In the genomic region with DNA sequence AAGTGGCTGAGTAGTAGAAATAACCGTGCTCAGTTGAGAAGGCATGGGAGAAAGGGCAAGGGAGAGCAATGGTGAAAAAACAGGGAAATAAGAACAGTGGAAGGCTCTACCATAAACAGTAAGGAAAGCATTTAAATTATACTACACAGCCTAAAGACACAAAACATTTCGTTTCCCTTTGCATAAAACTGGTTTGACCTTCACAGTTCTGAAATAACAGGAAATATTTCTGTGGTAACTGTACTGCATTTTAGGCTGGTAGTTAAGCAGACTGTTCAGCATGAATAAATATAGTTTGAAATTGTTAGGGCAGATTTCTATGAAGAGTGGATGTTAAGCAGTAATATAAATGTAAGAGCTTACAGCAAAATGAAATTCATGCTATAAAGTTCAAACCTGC, we compare ENCODE assay signal across 24 cellular contexts.
DNase-seq lines count a peak whose midpoint lies in the region; ATAC-seq, FAIRE-seq and TF ChIP-seq lines count a peak whose summit lies in the region.
"Had no signal": no experiment of that assay in that cellular context is flagged by ENCODE, and none has a peak within 500 bp of the region (broad histone marks: within the 10 kb centered on the region; RNA-seq: fewer than 3 reads in every experiment).

No MANE protein-coding gene starts in this region.

- no peaks in the 10 kb centered on the region for H3K79me2 ChIP-seq in HepG2 (ENCODE audit: insufficient read depth, low read length)

- H3K27me3 Mint-ChIP-seq in osteocyte (ENCODE audit: unreplicated experiment): no peaks in the 10 kb centered on the region
- H3K27me3 Mint-ChIP-seq in activated CD4-positive, alpha-beta memory T cell treated with anti-CD3 and anti-CD28 coated beads, Interleukin-2, amount 10 ng/mL, durations not matched to agents 7 days and 5 days: peaks cover 5% of the 10 kb centered on the region

- H3K9me3 ChIP-seq in HepG2 (ENCODE audit: low read length): no peaks in the 10 kb centered on the region
- H3K9me3 ChIP-seq: BE2C, MG63 had no signal

- no peak for TF ChIP-seq RAD21 in HepG2 (CRISPR knock-in tag; IDR thresholded peaks at IDR 0.05)

- BruUV-seq in HepG2 (replicated peaks; lab: Mats Ljungman, UMichigan): no TSS peak

- peaks cover 19% of the 10 kb centered on the region for H3K9me3 Mint-ChIP-seq in osteocyte (ENCODE audit: unreplicated experiment)
- no peaks in the 10 kb centered on the region for H3K9me3 Mint-ChIP-seq in activated CD4-positive, alpha-beta memory T cell treated with anti-CD3 and anti-CD28 coated beads, Interleukin-2, amount 10 ng/mL, durations not matched to agents 7 days and 5 days

- in situ Hi-C loops in HepG2 (cut with HindIII; ENCODE audit: extremely low pct_ligation_motif_present, low pct_unique_long_range_greater_than_20kb): no loop called here

- DNase-seq in AG04449 (ENCODE audit: low read depth, low spot score): peak; percentile 19
- peak; percentile 9 for DNase-seq in NAMALWA (ENCODE audit: low spot score)
- DNase-seq in dermis blood vessel endothelial cell: peak; percentile 31
- DNase-seq in osteocyte (ENCODE audit: extremely low spot score, unreplicated experiment): no peak
- no peak for DNase-seq in HepG2 (ENCODE audit: low spot score)
- DNase-seq in islet precursor cell: no peak
- DNase-seq in activated effector memory CD4-positive, alpha-beta T cell treated with Interleukin-2 at 50 U/mL for 16 hours: no peak
- no peak for DNase-seq in activated CD4-positive, alpha-beta memory T cell treated with anti-CD3 and anti-CD28 coated beads, Interleukin-2, amount 10 ng/mL, durations not matched to agents 7 days and 5 days
- DNase-seq: BE2C; CD4-positive, alpha-beta memory T cell; DMS153; EL; H7; Kasumi-1; NCI-H1092; NCI-H146; NCI-H2081; OCI-M1; Right ventricle myocardium superior had no signal

- FAIRE-seq in HepG2 (lab: Jason Lieb, UNC): no peak
- FAIRE-seq: GM12892, GM18507, HTR-8/SVneo had no signal

- H3K9ac ChIP-seq in HepG2 (ENCODE audit: insufficient read depth, low read depth, low read length): no peak overlapping the region

- no peaks in the 10 kb centered on the region for H3K27me3 ChIP-seq in HepG2 (ENCODE audit: control insufficient read depth in 1 of 2, insufficient read depth in 2 of 2, low read length in 2 of 2)
- H3K27me3 ChIP-seq: BE2C, MG63 had no signal

- H2AFZ ChIP-seq in HepG2 (ENCODE audit: low read length): no peak overlapping the region

- no peak for TF ChIP-seq EP300 in HepG2 (IDR thresholded peaks at IDR 0.05; ENCODE audit: low read depth in 2 of 2, low read length in 2 of 2)
- no peak for TF ChIP-seq EP300 in HepG2 (CRISPR knock-in tag; IDR thresholded peaks at IDR 0.05; ENCODE audit: borderline replicate concordance)

- peak overlapping the region; percentile 92 for H3K27ac Mint-ChIP-seq in osteocyte (ENCODE audit: unreplicated experiment)
- H3K27ac Mint-ChIP-seq in activated CD4-positive, alpha-beta memory T cell treated with anti-CD3 and anti-CD28 coated beads, Interleukin-2, amount 10 ng/mL, durations not matched to agents 7 days and 5 days: no peak overlapping the region
- H3K27ac Mint-ChIP-seq: CD4-positive, alpha-beta memory T cell had no signal

- no peak overlapping the region for H3K4me2 ChIP-seq in HepG2 (ENCODE audit: low read depth, low read length)

- no peak for ATAC-seq in HepG2

- peaks cover 40% of the 10 kb centered on the region for H3K4me1 Mint-ChIP-seq in osteocyte (ENCODE audit: unreplicated experiment)
- H3K4me1 Mint-ChIP-seq in activated CD4-positive, alpha-beta memory T cell treated with anti-CD3 and anti-CD28 coated beads, Interleukin-2, amount 10 ng/mL, durations not matched to agents 7 days and 5 days: no peaks in the 10 kb centered on the region
- H3K4me1 Mint-ChIP-seq: CD4-positive, alpha-beta memory T cell had no signal

- H3K36me3 Mint-ChIP-seq in osteocyte (ENCODE audit: unreplicated experiment): peaks cover 2% of the 10 kb centered on the region
- H3K36me3 Mint-ChIP-seq in activated CD4-positive, alpha-beta memory T cell treated with anti-CD3 and anti-CD28 coated beads, Interleukin-2, amount 10 ng/mL, durations not matched to agents 7 days and 5 days (ENCODE audit: low read depth): no peaks in the 10 kb centered on the region
- H3K36me3 Mint-ChIP-seq: CD4-positive, alpha-beta memory T cell had no signal

- no peak for TF ChIP-seq POLR2A in HepG2 (IDR thresholded peaks at IDR 0.05; ENCODE audit: insufficient read depth in 1 of 2, low read depth in 2 of 2, low read length in 2 of 2)

- H3K4me3 ChIP-seq in AG04449 (ENCODE audit: low read depth, low read length) (no peak overlapping the region), HepG2 (replicated peaks in 1 of 3; ENCODE audit: insufficient read depth in 1 of 3, low read depth in 2 of 3, low read length in 3 of 3) (no peak overlapping the region)
- H3K4me3 ChIP-seq: MG63 had no signal

- no peaks in the 10 kb centered on the region for H4K20me1 ChIP-seq in HepG2 (ENCODE audit: insufficient read depth, low read length)

- intact Hi-C loops in HepG2 (cut with micrococcal nuclease; ENCODE audit: unreplicated experiment): no loop called here

- POLR2A ChIA-PET in AG04449 (lab: Yijun Ruan, JAX): no interaction called here
- POLR2A ChIA-PET in HepG2 (lab: Yijun Ruan, JAX): no interaction called here
- POLR2A ChIA-PET in activated CD4-positive, alpha-beta memory T cell treated with anti-CD3 and anti-CD28 coated beads, Interleukin-2, amount 10 ng/mL, durations not matched to agents 7 days and 5 days (lab: Charles Lee): no interaction called here

- H3K36me3 ChIP-seq in HepG2 (replicated peaks in 1 of 2; ENCODE audit: control insufficient read depth in 1 of 2, insufficient read depth in 2 of 2, low read length in 2 of 2): no peaks in the 10 kb centered on the region; a peak in 1 of 5 replicates
- H3K36me3 ChIP-seq: BE2C, MG63 had no signal

- no peaks in the 10 kb centered on the region for H3K4me1 ChIP-seq in HepG2 (ENCODE audit: insufficient read depth, low read length)

- CTCF ChIA-PET in AG04449 (lab: Yijun Ruan, JAX): interaction anchor here (2.5 kb wide), 1 partner anchor 11 kb away, joined by 6 read pairs; no protein-coding TSS in a partner anchor
- CTCF ChIA-PET in HepG2 (lab: Yijun Ruan, JAX; ENCODE audit: low intra/inter-chr PET ratio, low total read pairs): no interaction called here
- CTCF ChIA-PET in activated CD4-positive, alpha-beta memory T cell treated with anti-CD3 and anti-CD28 coated beads, Interleukin-2, amount 10 ng/mL, durations not matched to agents 7 days and 5 days (lab: Charles Lee): interaction anchor here (1.1 to 1.4 kb wide), 2 partner anchors 8 to 12 kb away, joined by 3 to 4 read pairs; no protein-coding TSS in a partner anchor

- H3K27ac ChIP-seq in HepG2 (ENCODE audit: extremely low read length, insufficient read depth, low read length): no peak overlapping the region
- H3K27ac ChIP-seq: 22Rv1 had no signal

- H3K4me3 Mint-ChIP-seq in osteocyte (ENCODE audit: unreplicated experiment): peak overlapping the region; percentile 23
- H3K4me3 Mint-ChIP-seq in activated CD4-positive, alpha-beta memory T cell treated with anti-CD3 and anti-CD28 coated beads, Interleukin-2, amount 10 ng/mL, durations not matched to agents 7 days and 5 days: no peak overlapping the region
- H3K4me3 Mint-ChIP-seq: CD4-positive, alpha-beta memory T cell had no signal

- 1% methylated on average over 2 of the region's 2 CpGs for WGBS in HepG2 (ENCODE audit: low lambda C conversion rate)

- TF ChIP-seq CTCF in AG04449 (IDR thresholded peaks at IDR 0.05; ENCODE audit: insufficient read depth, low read length, missing control alignments) (no peak), osteocyte (IDR thresholded peaks at IDR 0.05) (no peak), HepG2 (CRISPR knock-in tag; IDR thresholded peaks at IDR 0.05) (no peak)

Comparison
In these comparisons a context has a peak if more than half of its experiments do, and no peak if none do; other contexts are left out.
1. DNase-seq: peak in AG04449 (single experiment), NAMALWA (single experiment) and dermis blood vessel endothelial cell (single experiment); none in osteocyte (single experiment), HepG2 (single experiment), islet precursor cell (single experiment), activated effector memory CD4-positive, alpha-beta T cell treated with Interleukin-2 at 50 U/mL for 16 hours (single experiment) and activated CD4-positive, alpha-beta memory T cell treated with anti-CD3 and anti-CD28 coated beads, Interleukin-2, amount 10 ng/mL, durations not matched to agents 7 days and 5 days (single experiment).